Comparison of ENCODE assay signal across 8 cellular contexts in the genomic region with DNA sequence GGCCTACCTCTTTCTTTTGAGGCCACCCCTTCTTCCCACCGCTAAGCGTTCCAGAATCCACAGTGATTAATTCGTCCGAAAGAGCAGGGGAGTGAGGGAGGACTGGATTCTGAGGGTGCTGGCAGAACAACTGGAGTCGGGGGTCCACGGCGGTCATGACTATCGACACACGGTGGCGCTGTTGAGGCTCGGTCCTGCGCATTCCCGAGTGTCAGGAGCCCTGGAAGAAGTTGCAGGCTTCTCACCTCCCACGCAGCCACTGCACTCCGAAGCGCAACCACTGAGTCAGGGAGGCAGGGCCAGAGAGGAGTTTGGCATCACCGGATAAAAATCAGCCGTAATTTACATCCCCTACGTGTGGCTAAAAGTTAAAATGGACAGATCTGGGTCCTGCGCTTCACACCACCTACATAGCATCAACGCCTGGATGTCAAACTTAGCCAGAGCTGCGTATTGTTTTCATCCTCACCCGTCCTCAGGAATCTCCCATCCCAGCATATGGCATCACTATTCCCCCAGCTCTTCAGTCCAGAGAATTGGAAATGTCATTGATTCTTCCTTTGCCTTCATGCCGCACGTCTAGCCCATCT. TPM values are rescaled to one million over a fixed set of nuclear protein-coding genes. Genes with fewer than 3 reads are reported as not detected.
A peak's percentile ranks its signal among the peaks of the same experiment; 100 is the strongest.
DNase-seq lines count a peak whose midpoint lies in the region; ATAC-seq and TF ChIP-seq lines count a peak whose summit lies in the region.

No MANE protein-coding gene starts in this region.

- TF ChIP-seq CTCF in glutamatergic neuron (IDR thresholded peaks at IDR 0.05; ENCODE audit: partially characterized antibody, unreplicated experiment) = peak; percentile 87
- peak; percentile 91 for TF ChIP-seq CTCF in type B pancreatic cell (conservative IDR thresholded peaks at IDR 0.05)

- DNase-seq in CD4-positive, CD25-positive, alpha-beta regulatory T cell = peak; percentile 53 to 64 (median 63)
- DNase-seq in HUDEP-2 (lab: John Stamatoyannopoulos, UW; ENCODE audit: unreplicated experiment in 76 of 76) = peak in 51 of 76 experiments; percentile 2 to 64 (median 35)
- peak; percentile 68 for DNase-seq in SK-N-DZ (ENCODE audit: low spot score)
- peak; percentile 83 for DNase-seq in activated naive CD4-positive, alpha-beta T cell treated with anti-CD3 and anti-CD28 coated beads, Interleukin-2, amount 10 ng/mL, durations not matched to agents 7 days and 5 days
- peak; percentile 89 for DNase-seq in glutamatergic neuron
- DNase-seq in pons (ENCODE audit: low spot score) = peak; percentile 34
- DNase-seq in type B pancreatic cell (ENCODE audit: extremely low spot score, unreplicated experiment) = peak; percentile 84
- no peak for DNase-seq in NCI-H1048 (lab: John Stamatoyannopoulos, UW)

- peak; percentile 57 to 60 for ATAC-seq in CD4-positive, CD25-positive, alpha-beta regulatory T cell (ENCODE audit: low read depth in 2 of 2)

- H3K9me3 ChIP-seq in CD4-positive, CD25-positive, alpha-beta regulatory T cell (ENCODE audit: control insufficient read depth in 2 of 2, low read length in 2 of 2) = peaks cover 0 to 10% of the 10 kb centered on the region in 2 experiments

- H3K9me3 Mint-ChIP-seq in CD4-positive, CD25-positive, alpha-beta regulatory T cell = peaks cover 0 to 8% (median 0%) of the 10 kb centered on the region in 7 donors
- H3K9me3 Mint-ChIP-seq in activated naive CD4-positive, alpha-beta T cell treated with anti-CD3 and anti-CD28 coated beads, Interleukin-2, amount 10 ng/mL, durations not matched to agents 7 days and 5 days = peaks cover 8% of the 10 kb centered on the region
- H3K9me3 Mint-ChIP-seq in glutamatergic neuron (ENCODE audit: unreplicated experiment) (peaks cover 7% of the 10 kb centered on the region), type B pancreatic cell (peaks cover 5% of the 10 kb centered on the region)

- peaks cover 0 to 8% (median 0%) of the 10 kb centered on the region in 4 donors for H3K4me1 Mint-ChIP-seq in CD4-positive, CD25-positive, alpha-beta regulatory T cell
- no peaks in the 10 kb centered on the region for H3K4me1 Mint-ChIP-seq in activated naive CD4-positive, alpha-beta T cell treated with anti-CD3 and anti-CD28 coated beads, Interleukin-2, amount 10 ng/mL, durations not matched to agents 7 days and 5 days
- H3K4me1 Mint-ChIP-seq in glutamatergic neuron (ENCODE audit: low read depth, unreplicated experiment) (no peaks in the 10 kb centered on the region), type B pancreatic cell (ENCODE audit: unreplicated experiment) (no peaks in the 10 kb centered on the region)

- CTCF ChIA-PET in activated naive CD4-positive, alpha-beta T cell treated with anti-CD3 and anti-CD28 coated beads, Interleukin-2, amount 10 ng/mL, durations not matched to agents 7 days and 5 days (lab: Charles Lee) = interaction anchor here (0.7 to 6.5 kb wide), 14 partner anchors 10 to 244 kb away, joined by 3 to 84 read pairs (median 4); a partner anchor contains a TSS

- peaks cover 39% of the 10 kb centered on the region for H3K27me3 Mint-ChIP-seq in CD4-positive, CD25-positive, alpha-beta regulatory T cell
- peaks cover 39% of the 10 kb centered on the region for H3K27me3 Mint-ChIP-seq in activated naive CD4-positive, alpha-beta T cell treated with anti-CD3 and anti-CD28 coated beads, Interleukin-2, amount 10 ng/mL, durations not matched to agents 7 days and 5 days
- H3K27me3 Mint-ChIP-seq in glutamatergic neuron (ENCODE audit: unreplicated experiment) = peaks cover 5% of the 10 kb centered on the region
- peaks cover 28% of the 10 kb centered on the region for H3K27me3 Mint-ChIP-seq in type B pancreatic cell

- H3K27me3 ChIP-seq in CD4-positive, CD25-positive, alpha-beta regulatory T cell (ENCODE audit: control insufficient read depth, insufficient read depth, low read length) = no peaks in the 10 kb centered on the region

- H3K4me1 ChIP-seq in CD4-positive, CD25-positive, alpha-beta regulatory T cell (ENCODE audit: control insufficient read depth, insufficient read depth, low read length, poor library complexity, severe bottlenecking) = peaks cover 4% of the 10 kb centered on the region

- H3K4me3 ChIP-seq in CD4-positive, CD25-positive, alpha-beta regulatory T cell (ENCODE audit: low read depth, low read length) = no peak overlapping the region

- no peaks in the 10 kb centered on the region for H3K36me3 Mint-ChIP-seq in CD4-positive, CD25-positive, alpha-beta regulatory T cell
- H3K36me3 Mint-ChIP-seq in activated naive CD4-positive, alpha-beta T cell treated with anti-CD3 and anti-CD28 coated beads, Interleukin-2, amount 10 ng/mL, durations not matched to agents 7 days and 5 days = peaks cover 4% of the 10 kb centered on the region
- H3K36me3 Mint-ChIP-seq in glutamatergic neuron (ENCODE audit: unreplicated experiment) (peaks cover 17% of the 10 kb centered on the region), type B pancreatic cell (no peaks in the 10 kb centered on the region)

- H3K4me3 Mint-ChIP-seq in CD4-positive, CD25-positive, alpha-beta regulatory T cell = no peak overlapping the region
- no peak overlapping the region for H3K4me3 Mint-ChIP-seq in activated naive CD4-positive, alpha-beta T cell treated with anti-CD3 and anti-CD28 coated beads, Interleukin-2, amount 10 ng/mL, durations not matched to agents 7 days and 5 days
- H3K4me3 Mint-ChIP-seq in glutamatergic neuron (ENCODE audit: unreplicated experiment) (no peak overlapping the region), type B pancreatic cell (no peak overlapping the region)

- H3K27ac ChIP-seq in CD4-positive, CD25-positive, alpha-beta regulatory T cell (ENCODE audit: insufficient read depth, low read length, poor library complexity, severe bottlenecking) = no peak overlapping the region

- H3K27ac Mint-ChIP-seq in CD4-positive, CD25-positive, alpha-beta regulatory T cell = peak overlapping the region in 1 of 3 donors; percentile 52
- no peak overlapping the region for H3K27ac Mint-ChIP-seq in activated naive CD4-positive, alpha-beta T cell treated with anti-CD3 and anti-CD28 coated beads, Interleukin-2, amount 10 ng/mL, durations not matched to agents 7 days and 5 days
- H3K27ac Mint-ChIP-seq in glutamatergic neuron (ENCODE audit: unreplicated experiment) = no peak overlapping the region
- no peak overlapping the region for H3K27ac Mint-ChIP-seq in type B pancreatic cell

- H3K36me3 ChIP-seq in CD4-positive, CD25-positive, alpha-beta regulatory T cell (ENCODE audit: control insufficient read depth, insufficient read depth, low read length) = no peaks in the 10 kb centered on the region

RNA-seq across cellular contexts. Expression of a gene that starts 10.7 kb away (rescaled TPM):
- 6.9 TPM for total RNA-seq in CD4-positive, CD25-positive, alpha-beta regulatory T cell
- 10 to 100 TPM; 17.3 to 28.6 (median 17.9) TPM for polyA plus RNA-seq in CD4-positive, CD25-positive, alpha-beta regulatory T cell
- polyA plus RNA-seq in SK-N-DZ (2014; cell fraction: cytosol; rRNA removed) = 48.7 and 62.9 TPM in 2 replicates
- polyA plus RNA-seq in SK-N-DZ (2014; cell fraction: nucleus; rRNA removed) = 326 and 352 TPM in 2 replicates
- total RNA-seq in glutamatergic neuron (ENCODE audit: unreplicated experiment) (31.1 TPM), type B pancreatic cell (ENCODE audit: low replicate concordance) (10.1 TPM in 1 of 2 replicates, not detected in the other)

RNA-seq across cellular contexts. Expression of a gene that starts 13.8 kb away (rescaled TPM):
- total RNA-seq in CD4-positive, CD25-positive, alpha-beta regulatory T cell = 0.35 TPM
- not detected for polyA plus RNA-seq in CD4-positive, CD25-positive, alpha-beta regulatory T cell
- polyA plus RNA-seq in SK-N-DZ (2014; cell fraction: cytosol; rRNA removed) = 0.10 and 0.50 TPM in 2 replicates
- polyA plus RNA-seq in SK-N-DZ (2014; cell fraction: nucleus; rRNA removed) = 0.24 TPM in 1 of 2 replicates, not detected in the other
- total RNA-seq in glutamatergic neuron (ENCODE audit: unreplicated experiment) (0.51 TPM), type B pancreatic cell (ENCODE audit: low replicate concordance) (0.94 and 1.1 TPM in 2 replicates)

RNA-seq across cellular contexts. Expression of a gene that starts 13.9 kb away (rescaled TPM):
- total RNA-seq in CD4-positive, CD25-positive, alpha-beta regulatory T cell = 31.4 TPM
- polyA plus RNA-seq in CD4-positive, CD25-positive, alpha-beta regulatory T cell = 10 to 100 TPM; 31.0 to 37.8 (median 35.6) TPM
- polyA plus RNA-seq in SK-N-DZ (2014; cell fraction: cytosol; rRNA removed) = 17.6 and 24.3 TPM in 2 replicates
- 55.0 and 63.9 TPM in 2 replicates for polyA plus RNA-seq in SK-N-DZ (2014; cell fraction: nucleus; rRNA removed)
- total RNA-seq in glutamatergic neuron (ENCODE audit: unreplicated experiment) = 65.1 TPM
- 40.9 and 58.0 TPM in 2 replicates for total RNA-seq in type B pancreatic cell (ENCODE audit: low replicate concordance)

RNA-seq across cellular contexts. Expression of a gene that starts 32.4 kb away (rescaled TPM):
- not detected for total RNA-seq in CD4-positive, CD25-positive, alpha-beta regulatory T cell
- polyA plus RNA-seq in CD4-positive, CD25-positive, alpha-beta regulatory T cell = not detected
- polyA plus RNA-seq in SK-N-DZ (2014; cell fraction: cytosol; rRNA removed) = not detected in 2 replicates
- polyA plus RNA-seq in SK-N-DZ (2014; cell fraction: nucleus; rRNA removed) = 0.08 TPM in 1 of 2 replicates, not detected in the other
- 2.0 TPM for total RNA-seq in glutamatergic neuron (ENCODE audit: unreplicated experiment)
- total RNA-seq in type B pancreatic cell (ENCODE audit: low replicate concordance) = 0.57 and 2.6 TPM in 2 replicates

RNA-seq across cellular contexts. Expression of a gene that starts 33.3 kb away (rescaled TPM):
- 15.5 TPM for total RNA-seq in CD4-positive, CD25-positive, alpha-beta regulatory T cell
- polyA plus RNA-seq in CD4-positive, CD25-positive, alpha-beta regulatory T cell = 10 to 100 TPM; 14.1 to 20.6 (median 15.0) TPM
- polyA plus RNA-seq in SK-N-DZ (2014; cell fraction: cytosol; rRNA removed) = 8.9 and 16.1 TPM in 2 replicates
- polyA plus RNA-seq in SK-N-DZ (2014; cell fraction: nucleus; rRNA removed) = 2.8 and 5.2 TPM in 2 replicates
- total RNA-seq in glutamatergic neuron (ENCODE audit: unreplicated experiment) = 11.5 TPM
- 8.7 and 12.7 TPM in 2 replicates for total RNA-seq in type B pancreatic cell (ENCODE audit: low replicate concordance)
